10 cellular contexts compared by ENCODE assay signal in genomic region chr1:155070392-155070700, GRCh38. TPM values are rescaled to one million over a fixed set of nuclear protein-coding genes. Genes with fewer than 3 reads are reported as not detected.
A peak's percentile ranks its signal among the peaks of the same experiment; 100 is the strongest.
DNase-seq lines count a peak whose midpoint lies in the region; ATAC-seq, FAIRE-seq and TF ChIP-seq lines count a peak whose summit lies in the region.
"Had no signal": no experiment of that assay in that cellular context is flagged by ENCODE, and none has a peak within 500 bp of the region (broad histone marks: within the 10 kb centered on the region; RNA-seq: fewer than 3 reads in every experiment).

No MANE protein-coding gene starts in this region.

- H3K4me3 Mint-ChIP-seq in activated CD4-positive, alpha-beta T cell treated with anti-CD3 and anti-CD28 coated beads for 36 hours: peak overlapping the region; percentile 39
- no peak overlapping the region for H3K4me3 Mint-ChIP-seq in astrocyte (ENCODE audit: unreplicated experiment)
- H3K4me3 Mint-ChIP-seq: T-helper 1 cell treated with Interleukin-12 subunit alpha and Interleukin-12 subunit beta and Interleukin-4 antibody, amounts not matched to agents 30 μg/mL and 1 μg/mL, for 36 hours had no signal

- H3K36me3 ChIP-seq in astrocyte (ENCODE audit: insufficient read depth, low read length) (peaks cover 4% of the 10 kb centered on the region), keratinocyte (ENCODE audit: control insufficient read depth in 2 of 2, extremely low read depth in 1 of 2, insufficient read depth in 2 of 2, low read length in 2 of 2) (peaks cover 0 to 18% of the 10 kb centered on the region in 2 experiments), stomach smooth muscle (ENCODE audit: control insufficient read depth in 2 of 2, insufficient read depth in 2 of 2, low read length in 2 of 2) (peaks cover 0 to 2% of the 10 kb centered on the region in 2 donors), WERI-Rb-1 (peaks cover 6% of the 10 kb centered on the region; the same call in 1 of the 2 replicates)

- no peak for TF ChIP-seq CTCF in astrocyte (IDR thresholded peaks at IDR 0.05; ENCODE audit: insufficient read depth, low read depth, low read length)
- TF ChIP-seq CTCF in keratinocyte (optimal IDR thresholded peaks at IDR 0.05 in 1 of 3, IDR thresholded peaks at IDR 0.05 in 1 of 3, conservative IDR thresholded peaks at IDR 0.05 in 1 of 3; ENCODE audit: extremely low read depth in 1 of 3, insufficient read depth in 2 of 3, low read length in 3 of 3): no peak
- TF ChIP-seq CTCF in WERI-Rb-1 (IDR thresholded peaks at IDR 0.05; ENCODE audit: low read depth, low read length): no peak

- peaks cover 19% of the 10 kb centered on the region for H3K4me1 Mint-ChIP-seq in activated CD4-positive, alpha-beta T cell treated with anti-CD3 and anti-CD28 coated beads for 36 hours
- H3K4me1 Mint-ChIP-seq in astrocyte (ENCODE audit: low read depth, unreplicated experiment): peaks cover 10% of the 10 kb centered on the region

- no peak overlapping the region for H2AFZ ChIP-seq in astrocyte (ENCODE audit: low read depth, low read length)
- H2AFZ ChIP-seq in keratinocyte (ENCODE audit: control insufficient read depth, low read length): no peak overlapping the region

- ATAC-seq in activated CD4-positive, alpha-beta T cell treated with anti-CD3 and anti-CD28 coated beads for 36 hours: no peak

- H3K4me3 ChIP-seq in astrocyte (ENCODE audit: insufficient read depth, low read depth, low read length) (peak overlapping the region; percentile 50), keratinocyte (ENCODE audit: control insufficient read depth in 2 of 3, extremely low read depth in 1 of 3, insufficient read depth in 2 of 3, low read depth in 1 of 3, low read length in 3 of 3) (peak overlapping the region in 1 of 3 experiments; percentile 59), stomach smooth muscle (ENCODE audit: low read length in 2 of 2) (peak overlapping the region; percentile 71 to 74), WERI-Rb-1 (ENCODE audit: low read depth, low read length) (no peak overlapping the region)

- H3K27ac ChIP-seq in astrocyte (ENCODE audit: low read depth, low read length): no peak overlapping the region
- H3K27ac ChIP-seq in keratinocyte (ENCODE audit: control insufficient read depth, insufficient read depth, low read length): peak overlapping the region; percentile 14
- peak overlapping the region; percentile 24 for H3K27ac ChIP-seq in stomach smooth muscle (ENCODE audit: low read length)
- H3K27ac ChIP-seq in WERI-Rb-1: no peak overlapping the region

- no peak overlapping the region for H3K27ac Mint-ChIP-seq in activated CD4-positive, alpha-beta T cell treated with anti-CD3 and anti-CD28 coated beads for 36 hours
- H3K27ac Mint-ChIP-seq in astrocyte (ENCODE audit: unreplicated experiment): no peak overlapping the region
- H3K27ac Mint-ChIP-seq: T-helper 1 cell treated with Interleukin-12 subunit alpha and Interleukin-12 subunit beta and Interleukin-4 antibody, amounts not matched to agents 30 μg/mL and 1 μg/mL, for 36 hours had no signal

- H3K36me3 Mint-ChIP-seq in activated CD4-positive, alpha-beta T cell treated with anti-CD3 and anti-CD28 coated beads for 36 hours (ENCODE audit: low read depth): peaks cover 4% of the 10 kb centered on the region
- H3K36me3 Mint-ChIP-seq in astrocyte (ENCODE audit: low read depth, unreplicated experiment): peaks cover 7% of the 10 kb centered on the region

- H3K79me2 ChIP-seq in astrocyte (ENCODE audit: insufficient read depth, low read length) (peaks cover 5% of the 10 kb centered on the region), keratinocyte (ENCODE audit: control insufficient read depth, insufficient read depth, low read length) (no peaks in the 10 kb centered on the region)

- H3K9me3 Mint-ChIP-seq in activated CD4-positive, alpha-beta T cell treated with anti-CD3 and anti-CD28 coated beads for 36 hours (ENCODE audit: low read depth): no peaks in the 10 kb centered on the region
- H3K9me3 Mint-ChIP-seq in astrocyte (ENCODE audit: unreplicated experiment): no peaks in the 10 kb centered on the region
- H3K9me3 Mint-ChIP-seq: T-helper 1 cell treated with Interleukin-12 subunit alpha and Interleukin-12 subunit beta and Interleukin-4 antibody, amounts not matched to agents 30 μg/mL and 1 μg/mL, for 36 hours had no signal

- no peaks in the 10 kb centered on the region for H3K9me1 ChIP-seq in keratinocyte (ENCODE audit: control insufficient read depth, extremely low read depth, insufficient read depth, low read length)

- POLR2A ChIA-PET in activated CD4-positive, alpha-beta T cell treated with anti-CD3 and anti-CD28 coated beads for 36 hours (lab: Charles Lee): no interaction called here

- peak overlapping the region; percentile 85 for H3K4me2 ChIP-seq in astrocyte (ENCODE audit: low read length)
- peak overlapping the region; percentile 86 for H3K4me2 ChIP-seq in keratinocyte (ENCODE audit: control insufficient read depth, extremely low read depth, insufficient read depth, low read depth, low read length)

- no peak overlapping the region for H3K9ac ChIP-seq in astrocyte (ENCODE audit: low read length)
- H3K9ac ChIP-seq in keratinocyte (ENCODE audit: control insufficient read depth, extremely low read depth, insufficient read depth, low read length): peak overlapping the region; percentile 63
- peak overlapping the region; percentile 68 to 81 for H3K9ac ChIP-seq in stomach smooth muscle (ENCODE audit: low read length in 2 of 2)

- no peaks in the 10 kb centered on the region for H3K27me3 Mint-ChIP-seq in activated CD4-positive, alpha-beta T cell treated with anti-CD3 and anti-CD28 coated beads for 36 hours
- peaks cover 25% of the 10 kb centered on the region for H3K27me3 Mint-ChIP-seq in astrocyte (ENCODE audit: low read depth, unreplicated experiment)

- H3K27me3 ChIP-seq in astrocyte (ENCODE audit: insufficient read depth, low read length): peaks cover 20% of the 10 kb centered on the region
- no peaks in the 10 kb centered on the region for H3K27me3 ChIP-seq in keratinocyte (ENCODE audit: control insufficient read depth, extremely low read depth, insufficient read depth, low read length)
- no peaks in the 10 kb centered on the region for H3K27me3 ChIP-seq in stomach smooth muscle (ENCODE audit: control insufficient read depth in 1 of 2, insufficient read depth in 2 of 2, low read length in 2 of 2)
- H3K27me3 ChIP-seq in WERI-Rb-1 (ENCODE audit: insufficient read depth, low read depth, severe bottlenecking): no peaks in the 10 kb centered on the region

- CTCF ChIA-PET in activated CD4-positive, alpha-beta T cell treated with anti-CD3 and anti-CD28 coated beads for 36 hours (lab: Charles Lee): interaction anchor here (0.6 to 9.1 kb wide), 7 partner anchors 8 to 566 kb away, joined by 3 to 81 read pairs (median 5); partner anchors contain the start of genes ADAM15 and KRTCAP2

- H4K20me1 ChIP-seq in astrocyte (ENCODE audit: insufficient read depth, low read length) (peaks cover 26% of the 10 kb centered on the region), keratinocyte (ENCODE audit: control insufficient read depth, extremely low read depth, insufficient read depth, low read length) (no peaks in the 10 kb centered on the region)

- no peaks in the 10 kb centered on the region for H3K9me3 ChIP-seq in astrocyte (ENCODE audit: insufficient read depth, low read depth, low read length)
- H3K9me3 ChIP-seq in keratinocyte (ENCODE audit: control insufficient read depth, low read depth, low read length): no peaks in the 10 kb centered on the region
- H3K9me3 ChIP-seq in stomach smooth muscle (ENCODE audit: control insufficient read depth in 2 of 2, low read length in 2 of 2): no peaks in the 10 kb centered on the region
- H3K9me3 ChIP-seq in WERI-Rb-1 (ENCODE audit: severe bottlenecking): no peaks in the 10 kb centered on the region

- DNase-seq in activated CD4-positive, alpha-beta T cell treated with anti-CD3 and anti-CD28 coated beads for 36 hours: no peak
- DNase-seq in activated CD4-positive, alpha-beta T cell treated with anti-CD3 and anti-CD28 coated beads for 48 hours: no peak
- no peak for DNase-seq in astrocyte (ENCODE audit: low read depth)
- DNase-seq in keratinocyte (ENCODE audit: low read depth, low spot score): no peak
- DNase-seq in WERI-Rb-1: no peak
- no peak for DNase-seq in NCI-H226
- DNase-seq in globus pallidus (ENCODE audit: low spot score): no peak

- intact Hi-C loops in activated CD4-positive, alpha-beta T cell treated with anti-CD3 and anti-CD28 coated beads for 36 hours (cut with DNase I, micrococcal nuclease): no loop called here

- peaks cover 7% of the 10 kb centered on the region for H3K4me1 ChIP-seq in astrocyte (ENCODE audit: insufficient read depth, low read length)
- H3K4me1 ChIP-seq in keratinocyte (ENCODE audit: control insufficient read depth, extremely low read depth, insufficient read depth, low read length): peaks cover 21% of the 10 kb centered on the region
- H3K4me1 ChIP-seq in stomach smooth muscle (ENCODE audit: control insufficient read depth, insufficient read depth, low read length): peaks cover 13% of the 10 kb centered on the region

- no peak for FAIRE-seq in astrocyte (lab: Jason Lieb, UNC)
- no peak for FAIRE-seq in keratinocyte (lab: Jason Lieb, UNC)

- dilution Hi-C loops in keratinocyte (cut with MboI; ENCODE audit: extremely low pct_ligation_motif_present, low sequenced_read_pairs): no loop called here

RNA-seq across cellular contexts. Expression of gene EFNA4, which starts 6.8 kb away (rescaled TPM):
- total RNA-seq in activated CD4-positive, alpha-beta T cell treated with anti-CD3 and anti-CD28 coated beads for 36 hours: 1 to 10 TPM; 6.3 to 6.5 TPM
- 11.8 TPM in 2 replicates for total RNA-seq in astrocyte
- 7.6 to 11.0 TPM (median 9.9 TPM) in 3 replicates for polyA plus RNA-seq in keratinocyte
- 7.7 TPM for polyA plus RNA-seq in keratinocyte (2011; ENCODE audit: low read depth)
- polyA plus RNA-seq in keratinocyte (2011; cell fraction: cytosol; rRNA removed): 5.6 and 8.1 TPM in 2 replicates
- polyA plus RNA-seq in keratinocyte (2011; cell fraction: nucleus; rRNA removed): 13.7 and 15.9 TPM in 2 replicates
- 7.2 and 12.3 TPM in 2 replicates for polyA plus RNA-seq in keratinocyte (2012; ENCODE audit: low replicate concordance)
- 5.4 to 9.9 TPM (median 7.6 TPM) in 3 replicates for polyA minus RNA-seq in keratinocyte
- polyA minus RNA-seq in keratinocyte (2011; cell fraction: cytosol; rRNA and poly(A)+ RNA removed): 12.3 TPM
- 7.3 and 8.2 TPM in 2 replicates for polyA minus RNA-seq in keratinocyte (2011; cell fraction: nucleus; rRNA and poly(A)+ RNA removed)

RNA-seq across cellular contexts. Expression of gene EFNA3, which starts 8.3 kb away (rescaled TPM):
- 1 to 10 TPM; 5.1 to 6.9 TPM for total RNA-seq in activated CD4-positive, alpha-beta T cell treated with anti-CD3 and anti-CD28 coated beads for 36 hours
- 2.9 and 3.4 TPM in 2 replicates for total RNA-seq in astrocyte
- 3.3 to 9.0 TPM (median 4.4 TPM) in 3 replicates for polyA plus RNA-seq in keratinocyte
- polyA plus RNA-seq in keratinocyte (2011; ENCODE audit: low read depth): 11.6 TPM
- 4.9 and 6.5 TPM in 2 replicates for polyA plus RNA-seq in keratinocyte (2011; cell fraction: cytosol; rRNA removed)
- polyA plus RNA-seq in keratinocyte (2011; cell fraction: nucleus; rRNA removed): 4.7 and 4.9 TPM in 2 replicates
- 3.9 and 47.4 TPM in 2 replicates for polyA plus RNA-seq in keratinocyte (2012; ENCODE audit: low replicate concordance)
- polyA minus RNA-seq in keratinocyte: 3.6 to 8.3 TPM (median 4.2 TPM) in 3 replicates
- 5.0 TPM for polyA minus RNA-seq in keratinocyte (2011; cell fraction: cytosol; rRNA and poly(A)+ RNA removed)
- polyA minus RNA-seq in keratinocyte (2011; cell fraction: nucleus; rRNA and poly(A)+ RNA removed): 2.5 and 2.8 TPM in 2 replicates

RNA-seq across cellular contexts. Expression of gene ADAM15, which starts 19.2 kb away (rescaled TPM):
- total RNA-seq in activated CD4-positive, alpha-beta T cell treated with anti-CD3 and anti-CD28 coated beads for 36 hours: 10 to 100 TPM; 42.4 to 48.8 TPM
- total RNA-seq in astrocyte: 66.8 and 68.3 TPM in 2 replicates
- polyA plus RNA-seq in keratinocyte: 130 to 280 TPM (median 131 TPM) in 3 replicates
- polyA plus RNA-seq in keratinocyte (2011; ENCODE audit: low read depth): 106 TPM
- polyA plus RNA-seq in keratinocyte (2011; cell fraction: cytosol; rRNA removed): 98.3 and 169 TPM in 2 replicates
- 313 and 412 TPM in 2 replicates for polyA plus RNA-seq in keratinocyte (2011; cell fraction: nucleus; rRNA removed)
- 166 and 194 TPM in 2 replicates for polyA plus RNA-seq in keratinocyte (2012; ENCODE audit: low replicate concordance)
- polyA minus RNA-seq in keratinocyte: 269 to 455 TPM (median 448 TPM) in 3 replicates
- polyA minus RNA-seq in keratinocyte (2011; cell fraction: cytosol; rRNA and poly(A)+ RNA removed): 471 TPM
- polyA minus RNA-seq in keratinocyte (2011; cell fraction: nucleus; rRNA and poly(A)+ RNA removed): 347 and 394 TPM in 2 replicates

RNA-seq across cellular contexts. Expression of gene DCST1, which starts 36.7 kb away (rescaled TPM):
- not detected for total RNA-seq in activated CD4-positive, alpha-beta T cell treated with anti-CD3 and anti-CD28 coated beads for 36 hours
- total RNA-seq in astrocyte: not detected in 2 replicates
- 0.05 TPM in 1 of 3 replicates, not detected in the others for polyA plus RNA-seq in keratinocyte
- polyA plus RNA-seq in keratinocyte (2011; ENCODE audit: low read depth): not detected
- polyA plus RNA-seq in keratinocyte (2011; cell fraction: cytosol; rRNA removed): not detected in 2 replicates
- polyA plus RNA-seq in keratinocyte (2011; cell fraction: nucleus; rRNA removed): 0.11 and 0.27 TPM in 2 replicates
- 0.14 TPM in 1 of 2 replicates, not detected in the other for polyA plus RNA-seq in keratinocyte (2012; ENCODE audit: low replicate concordance)
- 0.43 TPM in 1 of 3 replicates, not detected in the others for polyA minus RNA-seq in keratinocyte
- not detected for polyA minus RNA-seq in keratinocyte (2011; cell fraction: cytosol; rRNA and poly(A)+ RNA removed)
- not detected in 2 replicates for polyA minus RNA-seq in keratinocyte (2011; cell fraction: nucleus; rRNA and poly(A)+ RNA removed)
- polyA plus RNA-seq: BJ had no signal

RNA-seq across cellular contexts. Expression of gene DCST2, which starts 36.8 kb away (rescaled TPM):
- total RNA-seq in activated CD4-positive, alpha-beta T cell treated with anti-CD3 and anti-CD28 coated beads for 36 hours: under 1 TPM; 0.46 to 0.67 TPM
- total RNA-seq in astrocyte: 0.34 and 0.36 TPM in 2 replicates
- polyA plus RNA-seq in keratinocyte: 0.11 to 0.46 TPM (median 0.14 TPM) in 3 replicates
- 0.20 TPM for polyA plus RNA-seq in keratinocyte (2011; ENCODE audit: low read depth)
- 0.06 TPM in 1 of 2 replicates, not detected in the other for polyA plus RNA-seq in keratinocyte (2011; cell fraction: cytosol; rRNA removed)
- 1.0 and 1.1 TPM in 2 replicates for polyA plus RNA-seq in keratinocyte (2011; cell fraction: nucleus; rRNA removed)
- 0.13 and 1.3 TPM in 2 replicates for polyA plus RNA-seq in keratinocyte (2012; ENCODE audit: low replicate concordance)
- 0.16 TPM in 1 of 3 replicates, not detected in the others for polyA minus RNA-seq in keratinocyte
- not detected for polyA minus RNA-seq in keratinocyte (2011; cell fraction: cytosol; rRNA and poly(A)+ RNA removed)
- not detected in 2 replicates for polyA minus RNA-seq in keratinocyte (2011; cell fraction: nucleus; rRNA and poly(A)+ RNA removed)

Comparison
In these comparisons a context has a peak if more than half of its experiments do, and no peak if none do; other contexts are left out.
1. H3K27ac ChIP-seq: peak in keratinocyte (single experiment) and stomach smooth muscle (single experiment); none in astrocyte (single experiment) and WERI-Rb-1 (single experiment).